Comparison of ENCODE assay signal across 1 cellular context in the genomic region with DNA sequence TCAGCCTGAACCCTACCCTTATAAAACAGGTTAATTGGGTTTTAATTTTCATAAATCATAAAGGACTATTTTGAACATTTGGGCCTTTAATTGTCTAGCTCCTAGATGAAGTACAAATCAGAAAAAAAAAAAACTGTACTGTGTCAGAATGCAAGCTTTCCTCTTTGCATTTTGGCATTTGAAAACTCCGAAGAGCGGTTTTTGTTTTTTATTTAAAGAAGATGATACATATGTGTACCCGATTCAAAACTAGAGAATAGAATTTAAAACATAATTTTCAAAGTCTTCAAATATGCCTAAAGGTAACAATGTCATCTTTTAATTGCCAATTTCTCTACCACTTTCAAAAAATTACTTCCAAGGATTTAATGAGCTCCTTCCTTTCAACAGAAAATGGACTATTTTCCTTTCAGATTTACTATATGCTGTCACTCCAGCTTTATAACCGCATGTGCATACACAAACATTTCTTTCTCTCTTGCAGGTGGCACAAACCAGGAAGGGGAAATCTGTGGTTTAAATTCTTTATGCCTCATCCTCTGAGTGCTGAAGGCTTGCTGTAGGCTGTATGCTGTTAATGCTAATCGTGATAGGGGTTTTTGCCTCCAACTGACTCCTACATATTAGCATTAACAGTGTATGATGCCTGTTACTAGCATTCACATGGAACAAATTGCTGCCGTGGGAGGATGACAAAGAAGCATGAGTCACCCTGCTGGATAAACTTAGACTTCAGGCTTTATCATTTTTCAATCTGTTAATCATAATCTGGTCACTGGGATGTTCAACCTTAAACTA.
A peak's percentile ranks its signal among the peaks of the same experiment; 100 is the strongest.
TF ChIP-seq lines count a peak whose summit lies in the region.

No MANE protein-coding gene starts in this region.

TF ChIP-seq in GM12878, 131 proteins besides CTCF, POLR2A, EP300 and RAD21 (continued from another document):
- TF ChIP-seq CBFB (IDR thresholded peaks at IDR 0.05; ENCODE audit: low read depth) (peak; percentile 84), PRDM15 (CRISPR knock-in tag; IDR thresholded peaks at IDR 0.05) (no peak), MYC (IDR thresholded peaks at IDR 0.05; ENCODE audit: insufficient read depth, insufficient read length, insufficient replicate concordance, low read length, severe bottlenecking) (no peak), TCF3 (IDR thresholded peaks at IDR 0.05; ENCODE audit: borderline replicate concordance, insufficient read depth, low read depth, low read length) (peak; percentile 69; the same call in 1 of the 2 replicates), SIX5 (IDR thresholded peaks at IDR 0.05; ENCODE audit: low read depth, low read length, severe bottlenecking) (no peak), ETV6 (conservative IDR thresholded peaks at IDR 0.05 in 1 of 2, IDR thresholded peaks at IDR 0.05 in 1 of 2; ENCODE audit: borderline replicate concordance in 1 of 2, low read depth in 1 of 2) (peak in 1 of 2 experiments; percentile 90; a peak in 2 of 4 replicates), EGR1 (IDR thresholded peaks at IDR 0.05; ENCODE audit: borderline replicate concordance in 1 of 2, low read depth in 2 of 2, low read length in 2 of 2) (peak in 1 of 2 experiments; percentile 38; a peak in 1 of 3 replicates)
